10 cellular contexts compared by ENCODE assay signal in the genomic region with DNA sequence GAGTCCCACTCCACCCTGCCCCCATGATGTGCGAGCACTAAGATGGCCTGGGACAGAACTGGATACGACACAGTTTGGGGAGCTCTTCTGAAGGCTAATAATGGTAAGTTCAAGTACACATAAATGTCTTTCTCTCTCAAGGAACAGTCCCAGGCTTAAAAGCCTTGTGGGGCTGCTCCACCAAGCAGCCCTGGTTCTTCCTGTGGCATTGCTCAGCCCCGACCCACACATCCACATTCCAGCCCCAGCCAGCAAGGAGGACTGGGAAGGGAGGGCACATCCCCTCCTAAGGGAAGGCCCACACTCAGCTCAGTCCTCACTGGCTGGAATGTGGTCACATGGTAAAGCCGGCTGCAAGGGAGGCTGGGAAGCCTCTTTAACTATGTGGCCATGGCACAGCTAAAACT. TPM values are rescaled to one million over a fixed set of nuclear protein-coding genes. Genes with fewer than 3 reads are reported as not detected.
DNase-seq lines count a peak whose midpoint lies in the region; ATAC-seq and TF ChIP-seq lines count a peak whose summit lies in the region.
"Had no signal": no experiment of that assay in that cellular context is flagged by ENCODE, and none has a peak within 500 bp of the region (broad histone marks: within the 10 kb centered on the region; RNA-seq: fewer than 3 reads in every experiment).

No MANE protein-coding gene starts in this region.

- peaks cover 0 to 4% of the 10 kb centered on the region in 2 donors for H3K27me3 Mint-ChIP-seq in natural killer cell (ENCODE audit: low read depth in 2 of 2)

- DNase-seq in Caki2 (ENCODE audit: low read depth) (peak; percentile 72), MG63 (peak; percentile 84), breast epithelium (ENCODE audit: low spot score in 2 of 2) (no peak), natural killer cell (no peak), mucosa of gallbladder (ENCODE audit: low spot score) (no peak), NCI-H524 (lab: John Stamatoyannopoulos, UW) (no peak)
- DNase-seq: RPMI8226 had no signal

- no peak for ATAC-seq in natural killer cell
- ATAC-seq in GM21390 (IDR thresholded peaks at IDR 0.05; ENCODE audit: unreplicated experiment) = no peak
- ATAC-seq in activated CD4-positive, CD25-positive, alpha-beta regulatory T cell treated with anti-CD3 and anti-CD28 coated beads, Interleukin-2, amount 50 U/mL, for 24 hours = no peak

- peak overlapping the region; percentile 50 to 88 for H3K27ac Mint-ChIP-seq in natural killer cell

- no peak for TF ChIP-seq CTCF in breast epithelium (IDR thresholded peaks at IDR 0.05)
- TF ChIP-seq CTCF in natural killer cell (IDR thresholded peaks at IDR 0.05) = no peak

- in situ Hi-C loops in Caki2 (cut with HindIII; ENCODE audit: low pct_unique_long_range_greater_than_20kb, low sequenced_read_pairs) = no loop called here

- H3K9me3 ChIP-seq in MG63 (no peaks in the 10 kb centered on the region), breast epithelium (no peaks in the 10 kb centered on the region)

- H3K4me1 ChIP-seq in breast epithelium = peaks cover 4 to 5% of the 10 kb centered on the region in 2 donors

- H3K9me3 Mint-ChIP-seq in natural killer cell = no peaks in the 10 kb centered on the region

- H3K27me3 ChIP-seq in MG63 (no peaks in the 10 kb centered on the region), breast epithelium (no peaks in the 10 kb centered on the region)

- peaks cover 14 to 38% of the 10 kb centered on the region in 2 donors for H3K4me1 Mint-ChIP-seq in natural killer cell

- H3K4me3 ChIP-seq in MG63 = no peak overlapping the region
- H3K4me3 ChIP-seq in breast epithelium = no peak overlapping the region

- no peak for TF ChIP-seq POLR2A in breast epithelium (IDR thresholded peaks at IDR 0.05)

- H3K36me3 ChIP-seq in MG63 (no peaks in the 10 kb centered on the region), breast epithelium (no peaks in the 10 kb centered on the region)

- no peaks in the 10 kb centered on the region for H3K36me3 Mint-ChIP-seq in natural killer cell

- intact Hi-C loops in breast epithelium (cut with DNase I; ENCODE audit: low total_unique reads) (no loop called here), natural killer cell (cut with micrococcal nuclease) (loop anchor here (2.0 kb wide), 1 partner anchor 290 kb away; no protein-coding TSS in a partner anchor)

- H3K27ac ChIP-seq in breast epithelium = peak overlapping the region; percentile 77 to 79

- no peak overlapping the region for H3K4me3 Mint-ChIP-seq in natural killer cell

RNA-seq across cellular contexts. Expression of gene MB, which starts 13.3 kb away (rescaled TPM):
- 2.5 and 5.3 TPM in 2 replicates for total RNA-seq in Caki2 (2014; rRNA removed; shearing (Covaris generic); ENCODE audit: low replicate concordance)
- 2.3 and 6.3 TPM in 2 replicates for total RNA-seq in MG63 (2014; rRNA removed; shearing (Covaris generic); ENCODE audit: low replicate concordance)
- total RNA-seq in breast epithelium (10 to 100 TPM in 1 of 3 donors, 1 to 10 TPM in 1, under 1 TPM in 1; 0.48 to 13.1 (median 10.0) TPM), natural killer cell (not detected), mucosa of gallbladder (0.35 TPM)
- total RNA-seq: endothelial cell of umbilical vein had no signal

RNA-seq across cellular contexts. Expression of gene APOL6, which starts 17.9 kb away (rescaled TPM):
- 21.3 and 21.5 TPM in 2 replicates for total RNA-seq in Caki2 (2014; rRNA removed; shearing (Covaris generic); ENCODE audit: low replicate concordance)
- total RNA-seq in MG63 (2014; rRNA removed; shearing (Covaris generic); ENCODE audit: low replicate concordance) = 8.5 and 9.9 TPM in 2 replicates
- total RNA-seq in breast epithelium = 10 to 100 TPM; 21.2 to 59.7 (median 25.6) TPM
- 100 to 1,000 TPM; 116 to 138 (median 122) TPM for total RNA-seq in natural killer cell
- total RNA-seq in mucosa of gallbladder = 27.0 TPM

Comparison
In these comparisons a context has a peak if more than half of its experiments do, and no peak if none do; other contexts are left out.
1. DNase-seq: peak in Caki2 (single experiment) and MG63 (single experiment); none in breast epithelium (0 of 2), natural killer cell (single experiment), mucosa of gallbladder (single experiment) and NCI-H524 (0 of 2).